16 cellular contexts compared by ENCODE assay signal in genomic region chr1:21220815-21221214, GRCh38. TPM values are rescaled to one million over a fixed set of nuclear protein-coding genes. Genes with fewer than 3 reads are reported as not detected.
DNase-seq lines count a peak whose midpoint lies in the region; ATAC-seq and TF ChIP-seq lines count a peak whose summit lies in the region.
"Had no signal": no experiment of that assay in that cellular context is flagged by ENCODE, and none has a peak within 500 bp of the region (broad histone marks: within the 10 kb centered on the region; RNA-seq: fewer than 3 reads in every experiment).

No MANE protein-coding gene starts in this region.

- H3K27me3 Mint-ChIP-seq in T-helper 17 cell: no peaks in the 10 kb centered on the region
- H3K27me3 Mint-ChIP-seq in immature natural killer cell (ENCODE audit: low read depth in 3 of 3): peaks cover 0 to 3% (median 3%) of the 10 kb centered on the region in 3 donors
- H3K27me3 Mint-ChIP-seq: activated naive CD4-positive, alpha-beta T cell treated with anti-CD3 and anti-CD28 coated beads, Interleukin-2, amount 10 ng/mL, durations not matched to agents 7 days and 5 days; progenitor cell of endocrine pancreas had no signal

- H3K4me1 Mint-ChIP-seq in T-helper 17 cell: peaks cover 9% of the 10 kb centered on the region
- no peaks in the 10 kb centered on the region for H3K4me1 Mint-ChIP-seq in immature natural killer cell
- H3K4me1 Mint-ChIP-seq: endodermal cell had no signal

- POLR2A ChIA-PET in HEK293T (lab: Yijun Ruan, JAX): no interaction called here

- no peaks in the 10 kb centered on the region for H3K27me3 ChIP-seq in BE2C
- H3K27me3 ChIP-seq: BLaER1, brain microvascular endothelial cell had no signal

- no peak for TF ChIP-seq CTCF in BE2C (IDR thresholded peaks at IDR 0.05; ENCODE audit: low read depth, low read length)

- H3K36me3 Mint-ChIP-seq in T-helper 17 cell (ENCODE audit: low read depth): peaks cover 15% of the 10 kb centered on the region
- peaks cover 0 to 18% (median 4%) of the 10 kb centered on the region in 3 donors for H3K36me3 Mint-ChIP-seq in immature natural killer cell

- DNase-seq in BE2C: peak; percentile 28
- peak; percentile 89 for DNase-seq in NCI-H1092 (lab: John Stamatoyannopoulos, UW)
- no peak for DNase-seq in T-helper 17 cell
- DNase-seq in globus pallidus (ENCODE audit: low spot score): peak; percentile 72
- no peak for DNase-seq in HEK293T (ENCODE audit: extremely low spot score)
- DNase-seq in stimulated activated CD8-positive, alpha-beta memory T cell treated with anti-CD3 and anti-CD28 coated beads, Interleukin-4, amount 100 ng/mL, for 48 hours: no peak
- no peak for DNase-seq in NCI-H510A (lab: John Stamatoyannopoulos, UW)
- no peak for DNase-seq in immature natural killer cell
- DNase-seq: activated CD8-positive, alpha-beta memory T cell treated with anti-CD3 and anti-CD28 coated beads, Interleukin-2, amount 50 U/mL, for 48 hours; activated naive CD4-positive, alpha-beta T cell treated with anti-CD3 and anti-CD28 coated beads, Interleukin-2, amount 10 ng/mL, durations not matched to agents 7 days and 5 days; brain microvascular endothelial cell; endodermal cell; NCI-H524; T-helper 1 cell had no signal

- CTCF ChIA-PET in HEK293T (lab: Yijun Ruan, JAX): no interaction called here

- no peaks in the 10 kb centered on the region for H3K9me3 Mint-ChIP-seq in immature natural killer cell
- H3K9me3 Mint-ChIP-seq: activated naive CD4-positive, alpha-beta T cell treated with anti-CD3 and anti-CD28 coated beads, Interleukin-2, amount 10 ng/mL, durations not matched to agents 7 days and 5 days; endodermal cell had no signal

- H3K9me3 ChIP-seq in BE2C (no peaks in the 10 kb centered on the region), T-helper 17 cell (ENCODE audit: control insufficient read depth, low read length, poor library complexity, severe bottlenecking) (no peaks in the 10 kb centered on the region)
- H3K9me3 ChIP-seq: BLaER1 had no signal

- H3K4me1 ChIP-seq in BE2C: no peaks in the 10 kb centered on the region; the same call in 1 of the 2 replicates
- H3K4me1 ChIP-seq: BLaER1 had no signal

- H3K27ac Mint-ChIP-seq in T-helper 17 cell (peak overlapping the region; percentile 41), immature natural killer cell (no peak overlapping the region)
- H3K27ac Mint-ChIP-seq: activated naive CD4-positive, alpha-beta T cell treated with anti-CD3 and anti-CD28 coated beads, Interleukin-2, amount 10 ng/mL, durations not matched to agents 7 days and 5 days; endodermal cell; progenitor cell of endocrine pancreas had no signal

- ATAC-seq in T-helper 17 cell: no peak

- H3K4me3 ChIP-seq in BE2C (ENCODE audit: low read depth, low read length): no peak overlapping the region
- H3K4me3 ChIP-seq: BLaER1 had no signal

- no peak overlapping the region for H3K4me3 Mint-ChIP-seq in T-helper 17 cell
- H3K4me3 Mint-ChIP-seq in immature natural killer cell: no peak overlapping the region
- H3K4me3 Mint-ChIP-seq: activated naive CD4-positive, alpha-beta T cell treated with anti-CD3 and anti-CD28 coated beads, Interleukin-2, amount 10 ng/mL, durations not matched to agents 7 days and 5 days; endodermal cell had no signal

- peaks cover 10% of the 10 kb centered on the region for H3K36me3 ChIP-seq in BE2C

TF ChIP-seq in HEK293T, 16 proteins besides CTCF, POLR2A, EP300 and RAD21:
- TF ChIP-seq TARDBP (IDR thresholded peaks at IDR 0.05): no peak
- TF ChIP-seq ZNF384 (IDR thresholded peaks at IDR 0.05): no peak
- no peak for TF ChIP-seq BHLHE40 (IDR thresholded peaks at IDR 0.05; ENCODE audit: borderline replicate concordance)
- no peak for TF ChIP-seq CTBP1 (IDR thresholded peaks at IDR 0.05; ENCODE audit: borderline replicate concordance)
- no peak for TF ChIP-seq FOXA1 (IDR thresholded peaks at IDR 0.05)
- TF ChIP-seq PKNOX1 (IDR thresholded peaks at IDR 0.05): no peak
- TF ChIP-seq ARNT (IDR thresholded peaks at IDR 0.05): no peak
- no peak for TF ChIP-seq FOXK2 (IDR thresholded peaks at IDR 0.05)
- no peak for TF ChIP-seq ELF4 (IDR thresholded peaks at IDR 0.05)

RNA-seq across cellular contexts. Expression of gene EIF4G3, which starts 44.1 kb away (rescaled TPM):
- polyA plus RNA-seq in BE2C (2012; ENCODE audit: insufficient read depth, insufficient read length, low read depth): 27.6 TPM
- 10 to 100 TPM; 29.4 to 34.2 TPM for total RNA-seq in T-helper 17 cell
- 10 to 100 TPM in 2 of 3 donors, 1 to 10 TPM in 1; 7.4 to 21.6 (median 17.9) TPM for polyA plus RNA-seq in immature natural killer cell

Comparison
In these comparisons a context has a peak if more than half of its experiments do, and no peak if none do; other contexts are left out.
1. DNase-seq: peak in BE2C (single experiment), NCI-H1092 (single experiment) and globus pallidus (single experiment); none in T-helper 17 cell (0 of 3), HEK293T (single experiment), stimulated activated CD8-positive, alpha-beta memory T cell treated with anti-CD3 and anti-CD28 coated beads, Interleukin-4, amount 100 ng/mL, for 48 hours (single experiment), NCI-H510A (single experiment) and immature natural killer cell (0 of 3).